In the genomic region with DNA sequence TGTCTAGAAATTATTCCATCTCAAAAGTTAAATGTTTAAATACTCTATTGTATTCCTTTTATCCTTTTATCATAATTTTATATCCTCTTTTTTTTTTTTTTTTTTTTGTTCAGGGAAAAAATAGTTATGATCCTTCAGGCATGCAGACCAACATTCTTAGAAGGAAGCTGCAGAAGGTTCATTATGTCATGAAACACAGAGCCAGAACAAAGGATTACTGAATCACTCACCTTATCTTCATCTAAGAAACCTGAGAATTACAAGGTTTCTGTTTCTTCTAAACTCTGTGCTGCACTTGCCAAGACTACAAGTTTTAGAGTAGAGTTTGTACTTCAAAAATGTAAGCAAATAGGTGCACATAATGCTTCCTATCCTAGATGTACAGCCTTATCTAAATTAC, we compare ENCODE assay signal across 22 cellular contexts. TPM values are rescaled to one million over a fixed set of nuclear protein-coding genes. Genes with fewer than 3 reads are reported as not detected.
"Had no signal": no experiment of that assay in that cellular context is flagged by ENCODE, and none has a peak within 500 bp of the region (broad histone marks: within the 10 kb centered on the region; RNA-seq: fewer than 3 reads in every experiment).

No MANE protein-coding gene starts in this region.

- ATAC-seq: heart right ventricle; left lung; naive thymus-derived CD8-positive, alpha-beta T cell; sciatic nerve; stimulated activated effector memory CD8-positive, alpha-beta T cell treated with anti-CD3 and anti-CD28 coated beads, Interleukin-12 subunit alpha, Interleukin-12 subunit beta, amount 100 ng/mL, for 72 hours; WTC11 had no signal

- DNase-seq: activated CD4-positive, alpha-beta T cell treated with anti-CD3 and anti-CD28 coated beads, Interleukin-2, amount 50 U/mL, for 4 hours; activated CD8-positive, alpha-beta memory T cell treated with anti-CD3 and anti-CD28 coated beads, Interleukin-2, amount 50 U/mL, for 48 hours; activated naive CD4-positive, alpha-beta T cell treated with Interleukin-2 at 50 U/mL for 16 hours; activated naive CD8-positive, alpha-beta T cell treated with anti-CD3 and anti-CD28 coated beads for 36 hours; activated T-cell treated with anti-CD3 and anti-CD28 coated beads, Interleukin-2, amount 50 U/mL, for 48 hours; amniotic stem cell; cortex of kidney; erythroblast; foreskin fibroblast; heart right ventricle; left lung; mammary epithelial cell; naive thymus-derived CD8-positive, alpha-beta T cell; nucleus accumbens; small intestine; stimulated activated CD4-positive, alpha-beta T cell treated with anti-CD3 and anti-CD28 coated beads, Interleukin-2, amount 100 ng/mL, for 24 hours; stomach had no signal

- H3K4me3 ChIP-seq: heart right ventricle, left lung, stomach, suprapubic skin, tibial nerve had no signal

- H3K9me3 ChIP-seq: heart right ventricle, left lung, stomach, suprapubic skin, tibial nerve had no signal

- H3K27ac ChIP-seq: heart right ventricle, suprapubic skin, tibial nerve had no signal

- H3K36me3 ChIP-seq: heart right ventricle, left lung, stomach, suprapubic skin, tibial nerve had no signal

RNA-seq across cellular contexts. Expression of a gene that starts 3.3 kb away (rescaled TPM):
- total RNA-seq: naive thymus-derived CD8-positive, alpha-beta T cell had no signal
